In genomic region chr7:139976838-139977656, GRCh38 we compare ENCODE assay signal across 1 cellular context.
A peak's percentile ranks its signal among the peaks of the same experiment; 100 is the strongest.
TF ChIP-seq lines count a peak whose summit lies in the region.

No MANE protein-coding gene starts in this region.

TF ChIP-seq in K562, 482 proteins besides CTCF, POLR2A, EP300 and RAD21 (continued from another document and continues in another):
- no peak for TF ChIP-seq ZNF586 (CRISPR knock-in tag; conservative IDR thresholded peaks at IDR 0.05)
- TF ChIP-seq PKNOX1 (IDR thresholded peaks at IDR 0.05): peak; percentile 50; the same call in 1 of the 2 replicates
- no peak for TF ChIP-seq NELFE (IDR thresholded peaks at IDR 0.05; ENCODE audit: insufficient read depth, insufficient read length)
- TF ChIP-seq POLR3G (IDR thresholded peaks at IDR 0.05; ENCODE audit: extremely low read depth, insufficient read length, insufficient replicate concordance): no peak
- no peak for TF ChIP-seq CTCFL (IDR thresholded peaks at IDR 0.05; ENCODE audit: borderline replicate concordance, insufficient read depth, low read depth, low read length, poor library complexity, severe bottlenecking)
- TF ChIP-seq POLR2AphosphoS5 (IDR thresholded peaks at IDR 0.05; ENCODE audit: control insufficient read depth, insufficient read depth, low read depth, low read length): peak; percentile 70; the same call in 1 of the 2 replicates
- TF ChIP-seq ZC3H8 (IDR thresholded peaks at IDR 0.05): no peak
- TF ChIP-seq ARID2 (IDR thresholded peaks at IDR 0.05): 0 out of 2 replicates have a peak, but pooled peaks have one; percentile 17
- no peak; the same call in 1 of the 2 replicates for TF ChIP-seq ARID3A (IDR thresholded peaks at IDR 0.05; ENCODE audit: borderline replicate concordance, low read depth, low read length)
- no peak for TF ChIP-seq PTRF (tag; IDR thresholded peaks at IDR 0.05)
- no peak for TF ChIP-seq NR2F6 (CRISPR knock-in tag; IDR thresholded peaks at IDR 0.05)
- TF ChIP-seq TARDBP (IDR thresholded peaks at IDR 0.05): no peak
- TF ChIP-seq MAX (CRISPR knock-in tag; IDR thresholded peaks at IDR 0.05): peak; percentile 76
- no peak for TF ChIP-seq ADNP (tag; IDR thresholded peaks at IDR 0.05)
- TF ChIP-seq NFRKB (IDR thresholded peaks at IDR 0.05; ENCODE audit: low read depth): peak; percentile 90
- TF ChIP-seq CCNT2 (IDR thresholded peaks at IDR 0.05; ENCODE audit: borderline replicate concordance, extremely low read depth, insufficient read length, low read depth, low read length): no peak
- peak; percentile 76 for TF ChIP-seq SAP30 (IDR thresholded peaks at IDR 0.05; ENCODE audit: borderline replicate concordance, insufficient read depth, low read depth, low read length, poor library complexity, severe bottlenecking)
- no peak; a peak in 1 of 4 replicates for TF ChIP-seq TEAD1 (CRISPR knock-in tag; IDR thresholded peaks at IDR 0.05)
- TF ChIP-seq CBX3 (IDR thresholded peaks at IDR 0.05; ENCODE audit: borderline replicate concordance in 1 of 2, low read length in 2 of 2): peak in 1 of 2 experiments; percentile 69; a peak in 1 of 3 replicates
- no peak for TF ChIP-seq ZNF785 (CRISPR knock-in tag; IDR thresholded peaks at IDR 0.05)
- TF ChIP-seq CBFA2T2 (conservative IDR thresholded peaks at IDR 0.05): no peak
- TF ChIP-seq ZBTB11 (CRISPR knock-in tag; IDR thresholded peaks at IDR 0.05): no peak
- no peak for TF ChIP-seq BCLAF1 (IDR thresholded peaks at IDR 0.05; ENCODE audit: borderline replicate concordance in 1 of 2, control insufficient read depth in 1 of 2, low read depth in 2 of 2, low read length in 1 of 2)
- peak; percentile 60 for TF ChIP-seq BHLHE40 (IDR thresholded peaks at IDR 0.05; ENCODE audit: low read length)
- TF ChIP-seq CHD2 (IDR thresholded peaks at IDR 0.05; ENCODE audit: low read depth, low read length): peak; percentile 96
- peak; percentile 72; the same call in 1 of the 2 replicates for TF ChIP-seq PHF8 (IDR thresholded peaks at IDR 0.05; ENCODE audit: borderline replicate concordance, low read length)
- TF ChIP-seq ZBTB2 (IDR thresholded peaks at IDR 0.05): no peak
- no peak for TF ChIP-seq ZNF197 (CRISPR knock-in tag; IDR thresholded peaks at IDR 0.05; ENCODE audit: low read depth)
- TF ChIP-seq MEIS2 (IDR thresholded peaks at IDR 0.05; ENCODE audit: partially characterized antibody): no peak
- no peak for TF ChIP-seq FOS (IDR thresholded peaks at IDR 0.05; ENCODE audit: extremely low read depth, insufficient read length)
- no peak for TF ChIP-seq ZBTB1 (CRISPR knock-in tag; IDR thresholded peaks at IDR 0.05; ENCODE audit: borderline replicate concordance, low read depth)
- TF ChIP-seq CEBPZ (IDR thresholded peaks at IDR 0.05; ENCODE audit: borderline replicate concordance, low read depth, low read length): no peak
- no peak for TF ChIP-seq IRF2 (CRISPR knock-in tag; IDR thresholded peaks at IDR 0.05)
- TF ChIP-seq YBX1 (IDR thresholded peaks at IDR 0.05): no peak
- peak; percentile 91; the same call in 1 of the 2 replicates for TF ChIP-seq KAT7 (CRISPR knock-in tag; IDR thresholded peaks at IDR 0.05; ENCODE audit: borderline replicate concordance)
- no peak for TF ChIP-seq SNAPC5 (CRISPR knock-in tag; IDR thresholded peaks at IDR 0.05)
- TF ChIP-seq ILK (tag; IDR thresholded peaks at IDR 0.05; ENCODE audit: borderline replicate concordance, low read depth): no peak
- no peak; the same call in 1 of the 2 replicates for TF ChIP-seq SNIP1 (IDR thresholded peaks at IDR 0.05; ENCODE audit: low read depth)
- no peak for TF ChIP-seq RCOR1 (IDR thresholded peaks at IDR 0.05; ENCODE audit: borderline replicate concordance in 1 of 2, low read depth in 2 of 2, low read length in 2 of 2)
- no peak for TF ChIP-seq POU5F1 (IDR thresholded peaks at IDR 0.05; ENCODE audit: borderline replicate concordance, low read depth, low read length, partially characterized antibody)
- TF ChIP-seq ELF4 (CRISPR knock-in tag; IDR thresholded peaks at IDR 0.05): peak; percentile 82; the same call in 1 of the 2 replicates
- no peak for TF ChIP-seq ZNF124 (CRISPR knock-in tag; IDR thresholded peaks at IDR 0.05)
- TF ChIP-seq ZFPM2 (CRISPR knock-in tag; IDR thresholded peaks at IDR 0.05): no peak
- TF ChIP-seq ZNF263 (CRISPR knock-in tag; IDR thresholded peaks at IDR 0.05; ENCODE audit: borderline replicate concordance): no peak
- TF ChIP-seq FOXA3 (CRISPR knock-in tag; conservative IDR thresholded peaks at IDR 0.05 in 1 of 2, IDR thresholded peaks at IDR 0.05 in 1 of 2): peak in 1 of 2 experiments; percentile 59; a peak in 1 of 4 replicates
- TF ChIP-seq FOXJ2 (tag; IDR thresholded peaks at IDR 0.05): no peak
- no peak for TF ChIP-seq TCF7 (IDR thresholded peaks at IDR 0.05; ENCODE audit: borderline replicate concordance)
- no peak for TF ChIP-seq BCL6 (CRISPR knock-in tag; IDR thresholded peaks at IDR 0.05)
